19 cellular contexts compared by ENCODE assay signal in genomic region chr11:44859528-44859925, GRCh38.
"Had no signal": no experiment of that assay in that cellular context is flagged by ENCODE, and none has a peak within 500 bp of the region (broad histone marks: within the 10 kb centered on the region; RNA-seq: fewer than 3 reads in every experiment).

No MANE protein-coding gene starts in this region.

- H3K9ac ChIP-seq: neural progenitor cell had no signal

- H3K36me3 ChIP-seq: breast epithelium, neural progenitor cell, ovary, spleen, thyroid gland, WERI-Rb-1 had no signal

- H3K27ac ChIP-seq: breast epithelium, coronary artery, neural progenitor cell, ovary, spleen, thyroid gland, WERI-Rb-1 had no signal

- DNase-seq: activated CD4-positive, alpha-beta T cell treated with anti-CD3 and anti-CD28 coated beads for 1 hour; activated CD8-positive, alpha-beta memory T cell treated with anti-CD3 and anti-CD28 coated beads for 24 hours; activated CD8-positive, alpha-beta memory T cell treated with anti-CD3 and anti-CD28 coated beads, Interleukin-2, amount 50 U/mL, for 48 hours; activated gamma-delta T cell; activated T-cell treated with anti-CD3 and anti-CD28 coated beads, Interleukin-2, amount 50 U/mL, for 72 hours; erythroblast; heart right ventricle; midbrain; ovary; stimulated activated CD8-positive, alpha-beta memory T cell treated with anti-CD3 and anti-CD28 coated beads, Interleukin-4, amount 100 ng/mL, for 48 hours; stimulated activated naive CD4-positive, alpha-beta T cell; T-helper 2 cell; thyroid gland; WERI-Rb-1 had no signal

- H3K4me3 ChIP-seq: breast epithelium, coronary artery, heart right ventricle, lung, neural progenitor cell, ovary, spleen, thyroid gland had no signal

- ATAC-seq: activated T-cell treated with anti-CD3 and anti-CD28 coated beads, Interleukin-2, amount 50 U/mL, for 72 hours had no signal

- H3K9me3 ChIP-seq: breast epithelium, heart right ventricle, ovary, spleen, thyroid gland had no signal

- H3K27me3 ChIP-seq: breast epithelium, neural progenitor cell, ovary, thyroid gland had no signal
